Comparison of ENCODE assay signal across 24 cellular contexts in the genomic region with DNA sequence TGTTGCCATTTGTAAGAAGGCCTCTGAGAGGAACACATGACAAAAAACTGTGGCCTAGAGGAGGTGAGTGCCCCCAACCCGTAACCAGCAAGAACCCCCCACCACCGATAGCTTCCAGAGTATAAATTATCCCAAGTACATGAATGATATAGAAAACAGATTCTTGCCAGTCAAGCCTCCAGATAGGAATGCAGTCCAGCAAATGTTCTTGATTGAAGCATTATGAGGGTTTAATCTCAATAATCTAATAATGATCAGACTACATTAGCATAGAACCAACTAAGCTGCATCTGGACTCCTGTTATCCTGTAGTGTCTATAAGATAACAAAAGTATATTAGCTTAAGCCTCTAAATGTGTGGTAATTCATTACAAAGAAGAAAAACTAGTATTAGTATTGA.
"Had no signal": no experiment of that assay in that cellular context is flagged by ENCODE, and none has a peak within 500 bp of the region (broad histone marks: within the 10 kb centered on the region; RNA-seq: fewer than 3 reads in every experiment).

No MANE protein-coding gene starts in this region.

- H3K27me3 ChIP-seq: esophagus squamous epithelium, heart right ventricle, left lung, sigmoid colon, stomach, thyroid gland had no signal

- H3K27ac ChIP-seq: esophagus squamous epithelium, heart right ventricle, left lung, psoas muscle, sigmoid colon, stomach, thyroid gland had no signal

- H3K4me3 ChIP-seq: esophagus squamous epithelium, heart right ventricle, left lung, psoas muscle, sigmoid colon, stomach, thyroid gland had no signal

- DNase-seq: cortex of kidney; effector memory CD8-positive, alpha-beta T cell; erythroblast; esophagus squamous epithelium; foreskin melanocyte; glutamatergic neuron; heart right ventricle; hippocampal formation; left cardiac atrium; left lung; mesenchymal stem cell; midbrain; naive thymus-derived CD4-positive, alpha-beta T cell; nucleus accumbens; psoas muscle; right cardiac atrium; sigmoid colon; stimulated activated CD4-positive, alpha-beta T cell treated with anti-CD3 and anti-CD28 coated beads, Interleukin-2, amount 100 ng/mL, for 24 hours; stimulated activated CD4-positive, alpha-beta T cell treated with anti-CD3 and anti-CD28 coated beads, Interleukin-4, amount 100 ng/mL, for 24 hours; stimulated activated naive CD4-positive, alpha-beta T cell treated with Interleukin-2 at 50 U/mL for 16 hours; stomach; thyroid gland; trophoblast cell had no signal

- ATAC-seq: effector memory CD8-positive, alpha-beta T cell; heart right ventricle; left cardiac atrium; left lung; naive thymus-derived CD4-positive, alpha-beta T cell; psoas muscle; right cardiac atrium; stimulated activated effector memory CD8-positive, alpha-beta T cell treated with anti-CD3 and anti-CD28 coated beads, Interleukin-12 subunit alpha, Interleukin-12 subunit beta, amount 100 ng/mL, for 72 hours had no signal

- H3K9me3 ChIP-seq: left lung, psoas muscle, sigmoid colon, stomach, thyroid gland had no signal

- H3K36me3 ChIP-seq: esophagus squamous epithelium, heart right ventricle, left lung, sigmoid colon, stomach, thyroid gland had no signal

- H3K4me1 ChIP-seq: esophagus squamous epithelium, heart right ventricle, left lung, psoas muscle, sigmoid colon, stomach, thyroid gland had no signal
